ENCODE assay signal across 20 cellular contexts in genomic region chr18:8362863-8363262, GRCh38.
DNase-seq lines count a peak whose midpoint lies in the region; ATAC-seq and TF ChIP-seq lines count a peak whose summit lies in the region.
"Had no signal": no experiment of that assay in that cellular context is flagged by ENCODE, and none has a peak within 500 bp of the region (broad histone marks: within the 10 kb centered on the region; RNA-seq: fewer than 3 reads in every experiment).

No MANE protein-coding gene starts in this region.

- H3K36me3 ChIP-seq in endodermal cell (ENCODE audit: control insufficient read depth, insufficient read depth, low read length) (no peaks in the 10 kb centered on the region), vagina (no peaks in the 10 kb centered on the region)
- H3K36me3 ChIP-seq: BLaER1, HAP-1 had no signal

- H3K9me3 Mint-ChIP-seq in endodermal cell = no peaks in the 10 kb centered on the region
- no peaks in the 10 kb centered on the region for H3K9me3 Mint-ChIP-seq in naive thymus-derived CD8-positive, alpha-beta T cell
- H3K9me3 Mint-ChIP-seq: CD8-positive, alpha-beta T cell; HFFc6 had no signal

- DNase-seq in Right ventricle myocardium inferior (ENCODE audit: missing footprints) = no peak
- no peak for DNase-seq in left cardiac atrium
- DNase-seq in left ventricle myocardium superior = no peak
- no peak for DNase-seq in right cardiac atrium
- DNase-seq in endodermal cell = peak; percentile 24
- DNase-seq in vagina (ENCODE audit: extremely low spot score in 2 of 2) = peak; percentile 42 to 52
- DNase-seq in naive thymus-derived CD8-positive, alpha-beta T cell = no peak
- no peak for DNase-seq in inferior parietal cortex (ENCODE audit: extremely low spot score)
- DNase-seq: Caco-2; CD4-positive, CD25-positive, alpha-beta regulatory T cell; CD8-positive, alpha-beta T cell; DMS153; DND-41; GOT3; HFFc6 had no signal

- peaks cover 28% of the 10 kb centered on the region for H3K4me1 Mint-ChIP-seq in endodermal cell
- H3K4me1 Mint-ChIP-seq in naive thymus-derived CD8-positive, alpha-beta T cell = peaks cover 0 to 4% (median 3%) of the 10 kb centered on the region in 4 donors

- intact Hi-C loops in Right ventricle myocardium inferior (cut with DNase I) = loop anchor here (10.0 kb wide), 1 partner anchor 1088 kb away; no protein-coding TSS in a partner anchor
- intact Hi-C loops in left cardiac atrium (cut with DNase I) = no loop called here
- intact Hi-C loops in left ventricle myocardium superior (cut with micrococcal nuclease) = no loop called here
- intact Hi-C loops in right cardiac atrium (cut with DNase I) = loop anchor here in 1 of 4 donors (10.0 kb wide), 1 partner anchor 78 kb away; no protein-coding TSS in a partner anchor
- intact Hi-C loops in vagina (cut with DNase I) = no loop called here

- H3K4me1 ChIP-seq in right cardiac atrium (ENCODE audit: control insufficient read depth, insufficient read depth, low read length) (no peaks in the 10 kb centered on the region), endodermal cell (ENCODE audit: control insufficient read depth, insufficient read depth, low read length) (no peaks in the 10 kb centered on the region), vagina (peaks cover 9% of the 10 kb centered on the region)
- H3K4me1 ChIP-seq: BLaER1, Caco-2, HAP-1 had no signal

- H3K27me3 Mint-ChIP-seq in endodermal cell (ENCODE audit: insufficient read depth) = peaks cover 54% of the 10 kb centered on the region
- H3K27me3 Mint-ChIP-seq in naive thymus-derived CD8-positive, alpha-beta T cell = peaks cover 2 to 36% (median 29%) of the 10 kb centered on the region in 5 donors

- H3K4me3 ChIP-seq in right cardiac atrium (ENCODE audit: low read length) = no peak overlapping the region
- H3K4me3 ChIP-seq in endodermal cell (ENCODE audit: low read length) = no peak overlapping the region
- H3K4me3 ChIP-seq in vagina = no peak overlapping the region
- H3K4me3 ChIP-seq: BLaER1, HAP-1 had no signal

- no peaks in the 10 kb centered on the region for H3K36me3 Mint-ChIP-seq in endodermal cell (ENCODE audit: low read depth)
- no peaks in the 10 kb centered on the region for H3K36me3 Mint-ChIP-seq in naive thymus-derived CD8-positive, alpha-beta T cell
- H3K36me3 Mint-ChIP-seq: CD4-positive, CD25-positive, alpha-beta regulatory T cell; CD8-positive, alpha-beta T cell had no signal

- H3K27ac Mint-ChIP-seq in endodermal cell = no peak overlapping the region
- H3K27ac Mint-ChIP-seq in naive thymus-derived CD8-positive, alpha-beta T cell = no peak overlapping the region
- H3K27ac Mint-ChIP-seq: B cell; CD4-positive, CD25-positive, alpha-beta regulatory T cell; CD8-positive, alpha-beta T cell; HFFc6 had no signal

- H3K9me3 ChIP-seq in right cardiac atrium (ENCODE audit: control insufficient read depth, low read length) (no peaks in the 10 kb centered on the region), endodermal cell (ENCODE audit: control insufficient read depth, low read length) (no peaks in the 10 kb centered on the region), vagina (no peaks in the 10 kb centered on the region)
- H3K9me3 ChIP-seq: BLaER1, Caco-2, HAP-1 had no signal

- no peak overlapping the region for H3K4me3 Mint-ChIP-seq in endodermal cell
- no peak overlapping the region for H3K4me3 Mint-ChIP-seq in naive thymus-derived CD8-positive, alpha-beta T cell
- H3K4me3 Mint-ChIP-seq: B cell; CD4-positive, CD25-positive, alpha-beta regulatory T cell; CD8-positive, alpha-beta T cell; HFFc6 had no signal

- no peak overlapping the region for H3K9ac ChIP-seq in endodermal cell (ENCODE audit: extremely low read depth, low read length, poor library complexity, severe bottlenecking)
- H3K9ac ChIP-seq: BLaER1 had no signal

- no peak overlapping the region for H3K27ac ChIP-seq in right cardiac atrium (ENCODE audit: low read length)
- H3K27ac ChIP-seq in endodermal cell (ENCODE audit: low read depth, low read length) = no peak overlapping the region
- H3K27ac ChIP-seq in vagina = no peak overlapping the region
- H3K27ac ChIP-seq: 22Rv1, BLaER1, C4-2B had no signal

- ATAC-seq in Right ventricle myocardium inferior = peak; percentile 59
- ATAC-seq in left cardiac atrium = no peak
- ATAC-seq in left ventricle myocardium superior = peak; percentile 63
- no peak for ATAC-seq in right cardiac atrium
- no peak for ATAC-seq in naive thymus-derived CD8-positive, alpha-beta T cell
- ATAC-seq: CD8-positive, alpha-beta T cell had no signal

- H3K27me3 ChIP-seq in right cardiac atrium (ENCODE audit: control insufficient read depth, insufficient read depth) = no peaks in the 10 kb centered on the region
- peaks cover 5% of the 10 kb centered on the region for H3K27me3 ChIP-seq in endodermal cell (ENCODE audit: control insufficient read depth, insufficient read depth, low read length, poor library complexity, severe bottlenecking)
- H3K27me3 ChIP-seq in vagina = no peaks in the 10 kb centered on the region
- H3K27me3 ChIP-seq: BLaER1 had no signal

- WGBS in right cardiac atrium = 92% methylated on average over 5 of the region's 5 CpGs
- 95 to 96% methylated on average over 4 to 5 of the region's 5 CpGs for WGBS in endodermal cell (ENCODE audit: insufficient coverage in 1 of 2, insufficient read length in 1 of 2), 2 experiments

- POLR2A ChIA-PET in naive thymus-derived CD8-positive, alpha-beta T cell (lab: Charles Lee) = no interaction called here

- TF ChIP-seq CTCF in endodermal cell (conservative IDR thresholded peaks at IDR 0.05) (no peak), vagina (IDR thresholded peaks at IDR 0.05) (no peak)

- TF ChIP-seq POLR2A in vagina (IDR thresholded peaks at IDR 0.05) = no peak

Comparison
In these comparisons a context has a peak if more than half of its experiments do, and no peak if none do; other contexts are left out.
1. ATAC-seq: peak in Right ventricle myocardium inferior (single experiment) and left ventricle myocardium superior (single experiment); none in left cardiac atrium (0 of 2), right cardiac atrium (0 of 2) and naive thymus-derived CD8-positive, alpha-beta T cell (0 of 2).
2. DNase-seq: peak in endodermal cell (single experiment) and vagina (2 of 2); none in Right ventricle myocardium inferior (single experiment), left cardiac atrium (single experiment), left ventricle myocardium superior (single experiment), right cardiac atrium (0 of 3), naive thymus-derived CD8-positive, alpha-beta T cell (0 of 10) and inferior parietal cortex (single experiment).